Comparison of ENCODE assay signal across 8 cellular contexts in the genomic region with DNA sequence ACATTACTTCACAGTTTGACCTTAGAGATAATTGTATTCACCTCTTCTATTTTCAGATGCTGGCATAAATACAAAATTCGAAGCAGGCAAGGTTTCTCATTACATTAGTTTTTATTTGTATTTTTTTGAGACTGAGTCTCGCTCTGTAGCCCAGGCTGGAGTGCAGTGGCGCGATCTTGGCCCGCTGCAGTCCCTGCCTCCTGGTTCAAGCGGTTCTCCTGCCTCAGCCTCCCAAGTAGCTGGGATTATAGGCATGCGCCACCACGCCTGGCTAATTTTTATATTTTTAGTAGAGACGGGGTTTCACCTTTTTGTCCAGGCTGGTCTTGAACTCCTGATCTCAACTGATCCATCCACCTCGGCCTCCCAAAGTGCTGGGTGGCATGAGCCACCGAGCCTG. TPM values are rescaled to one million over a fixed set of nuclear protein-coding genes. Genes with fewer than 3 reads are reported as not detected.
A peak's percentile ranks its signal among the peaks of the same experiment; 100 is the strongest.
DNase-seq lines count a peak whose midpoint lies in the region; ATAC-seq and TF ChIP-seq lines count a peak whose summit lies in the region.
"Not testable (repeated sequence)": the region's sequence is repeated elsewhere in the genome, so short reads cannot be mapped to it uniquely, and the experiment has no call there.

No MANE protein-coding gene starts in this region.

- not testable (repeated sequence) for H2AFZ ChIP-seq in KMS-11 (ENCODE audit: low read depth); SU-DHL-6 (ENCODE audit: low read depth, low read length, severe bottlenecking); trophoblast cell (ENCODE audit: insufficient read depth, low read length, poor library complexity)

- not testable (repeated sequence) for H3K9me2 ChIP-seq in SU-DHL-6 (replicated peaks; ENCODE audit: insufficient read depth, low read length)

- peak overlapping the region; percentile 97 for H3K27ac ChIP-seq in 22Rv1
- H3K27ac ChIP-seq in KMS-11, result peak overlapping the region; percentile 84
- H3K27ac ChIP-seq in SU-DHL-6 (ENCODE audit: low read depth, low read length), result peak overlapping the region; percentile 95
- H3K27ac ChIP-seq in trophoblast cell (ENCODE audit: low read depth, low read length), result not testable (repeated sequence)

- not testable (repeated sequence) for H3K18ac ChIP-seq in trophoblast cell (ENCODE audit: low read length)

- peak overlapping the region; percentile 28 for H3K4me3 Mint-ChIP-seq in activated T-helper 1 cell treated with anti-CD3 and anti-CD28 coated beads, Interleukin-12 subunit alpha, Interleukin-12 subunit beta, Interleukin-2, Interleukin-4 antibody, amounts not matched to agents 30 ng/mL and 10 ng/mL and 1 ng/mL, durations not matched to agents 14 hours and 24 hours and 36 hours
- H3K4me3 Mint-ChIP-seq in effector memory CD8-positive, alpha-beta T cell, result peak overlapping the region in 1 of 2 donors; percentile 90
- H3K4me3 Mint-ChIP-seq in immature natural killer cell, result peak overlapping the region; percentile 42 to 97 (median 60)

- not testable (repeated sequence) for DNase-seq in GM06990 (ENCODE audit: extremely low read depth, insufficient read length); activated T-helper 1 cell treated with anti-CD3 and anti-CD28 coated beads, Interleukin-12 subunit alpha, Interleukin-12 subunit beta, Interleukin-2, Interleukin-4 antibody, amounts not matched to agents 30 ng/mL and 10 ng/mL and 1 ng/mL, durations not matched to agents 14 hours and 24 hours and 36 hours (ENCODE audit: low spot score); effector memory CD8-positive, alpha-beta T cell; immature natural killer cell; trophoblast cell

- H3K79me1 ChIP-seq in trophoblast cell (ENCODE audit: low read length), result not testable (repeated sequence)

- H3K27ac Mint-ChIP-seq in activated T-helper 1 cell treated with anti-CD3 and anti-CD28 coated beads, Interleukin-12 subunit alpha, Interleukin-12 subunit beta, Interleukin-2, Interleukin-4 antibody, amounts not matched to agents 30 ng/mL and 10 ng/mL and 1 ng/mL, durations not matched to agents 14 hours and 24 hours and 36 hours, result not testable (repeated sequence)
- peak overlapping the region; percentile 1 to 60 for H3K27ac Mint-ChIP-seq in effector memory CD8-positive, alpha-beta T cell
- H3K27ac Mint-ChIP-seq in immature natural killer cell, result peak overlapping the region; percentile 27 to 89 (median 57)

- peaks cover 30% of the 10 kb centered on the region for H3K36me3 Mint-ChIP-seq in activated T-helper 1 cell treated with anti-CD3 and anti-CD28 coated beads, Interleukin-12 subunit alpha, Interleukin-12 subunit beta, Interleukin-2, Interleukin-4 antibody, amounts not matched to agents 30 ng/mL and 10 ng/mL and 1 ng/mL, durations not matched to agents 14 hours and 24 hours and 36 hours (ENCODE audit: low read depth)
- H3K36me3 Mint-ChIP-seq in effector memory CD8-positive, alpha-beta T cell (ENCODE audit: insufficient read depth), result peaks cover 38% of the 10 kb centered on the region
- H3K36me3 Mint-ChIP-seq in immature natural killer cell, result not testable (repeated sequence)

- H3F3A ChIP-seq in SU-DHL-6 (ENCODE audit: insufficient read depth), result not testable (repeated sequence)

- H3K4me2 ChIP-seq in KMS-11, result peak overlapping the region; percentile 84
- peak overlapping the region; percentile 98 for H3K4me2 ChIP-seq in SU-DHL-6 (ENCODE audit: low read depth, low read length, poor library complexity, severe bottlenecking)
- H3K4me2 ChIP-seq in trophoblast cell (ENCODE audit: low read length), result not testable (repeated sequence)

- H3K23ac ChIP-seq in trophoblast cell (ENCODE audit: low read length), result not testable (repeated sequence)

- H4K20me1 ChIP-seq in KMS-11 (ENCODE audit: insufficient read depth), result not testable (repeated sequence)
- H4K20me1 ChIP-seq in SU-DHL-6 (ENCODE audit: low read depth, low read length), result peaks cover 14% of the 10 kb centered on the region

- not testable (repeated sequence) for ATAC-seq in effector memory CD8-positive, alpha-beta T cell (replicated peaks)

- peak overlapping the region; percentile 87; the same call in 1 of the 2 replicates for H3K9ac ChIP-seq in KMS-11
- peak overlapping the region; percentile 100 for H3K9ac ChIP-seq in SU-DHL-6 (ENCODE audit: low read length)
- H3K9ac ChIP-seq in trophoblast cell (ENCODE audit: low read length), result not testable (repeated sequence)

- not testable (repeated sequence) for H2AK5ac ChIP-seq in trophoblast cell (ENCODE audit: low read length)

- peak overlapping the region; percentile 75 for H3K4ac ChIP-seq in trophoblast cell (ENCODE audit: low read depth, low read length)

- not testable (repeated sequence) for H2BK5ac ChIP-seq in trophoblast cell (ENCODE audit: low read depth, low read length, poor library complexity)

- not testable (repeated sequence) for H3K27me3 ChIP-seq in GM06990 (replicated peaks; ENCODE audit: control insufficient read depth, insufficient read depth, low read length); KMS-11 (ENCODE audit: insufficient read depth, low read depth); SU-DHL-6 (ENCODE audit: low read length); trophoblast cell (ENCODE audit: insufficient read depth, low read length)

- no CpG with 5 or more reads among the region's 11 CpGs for WGBS in trophoblast cell (ENCODE audit: extremely low coverage, insufficient coverage, insufficient read length)

- H2BK120ac ChIP-seq in trophoblast cell (ENCODE audit: insufficient read depth, low read length, poor library complexity), result not testable (repeated sequence)

- H4K12ac ChIP-seq in trophoblast cell (ENCODE audit: low read depth, low read length), result not testable (repeated sequence)

- not testable (repeated sequence) for H3K14ac ChIP-seq in trophoblast cell (ENCODE audit: low read length)

- H3K79me2 ChIP-seq in KMS-11 (ENCODE audit: insufficient read depth, low read depth), result peaks cover 63% of the 10 kb centered on the region
- peaks cover 69% of the 10 kb centered on the region for H3K79me2 ChIP-seq in SU-DHL-6 (ENCODE audit: insufficient read depth, low read length)
- H3K79me2 ChIP-seq in trophoblast cell (ENCODE audit: control insufficient read depth, insufficient read depth, low read length, poor library complexity), result peaks cover 16% of the 10 kb centered on the region

- H3K36me3 ChIP-seq in GM06990 (ENCODE audit: control insufficient read depth, insufficient read depth, low read length); KMS-11 (ENCODE audit: insufficient read depth); trophoblast cell (ENCODE audit: control insufficient read depth in 1 of 2, insufficient read depth in 2 of 2, low read length in 2 of 2): not testable (repeated sequence)
- peaks cover 15% of the 10 kb centered on the region for H3K36me3 ChIP-seq in SU-DHL-6 (ENCODE audit: low read length)

- intact Hi-C loops in activated T-helper 1 cell treated with anti-CD3 and anti-CD28 coated beads, Interleukin-12 subunit alpha, Interleukin-12 subunit beta, Interleukin-2, Interleukin-4 antibody, amounts not matched to agents 30 ng/mL and 10 ng/mL and 1 ng/mL, durations not matched to agents 14 hours and 24 hours and 36 hours (cut with micrococcal nuclease), result not testable (repeated sequence)

- not testable (repeated sequence) for H2BK12ac ChIP-seq in trophoblast cell (ENCODE audit: low read length)

- H4K8ac ChIP-seq in trophoblast cell (ENCODE audit: low read depth, low read length), result not testable (repeated sequence)

- H3K9me3 Mint-ChIP-seq in activated T-helper 1 cell treated with anti-CD3 and anti-CD28 coated beads, Interleukin-12 subunit alpha, Interleukin-12 subunit beta, Interleukin-2, Interleukin-4 antibody, amounts not matched to agents 30 ng/mL and 10 ng/mL and 1 ng/mL, durations not matched to agents 14 hours and 24 hours and 36 hours; effector memory CD8-positive, alpha-beta T cell; immature natural killer cell: not testable (repeated sequence)

- not testable (repeated sequence) for H4K91ac ChIP-seq in trophoblast cell (ENCODE audit: low read depth, low read length)

- H3K4me1 Mint-ChIP-seq in activated T-helper 1 cell treated with anti-CD3 and anti-CD28 coated beads, Interleukin-12 subunit alpha, Interleukin-12 subunit beta, Interleukin-2, Interleukin-4 antibody, amounts not matched to agents 30 ng/mL and 10 ng/mL and 1 ng/mL, durations not matched to agents 14 hours and 24 hours and 36 hours (ENCODE audit: low read depth), result peaks cover 37% of the 10 kb centered on the region
- peaks cover 30 to 42% of the 10 kb centered on the region in 2 donors for H3K4me1 Mint-ChIP-seq in effector memory CD8-positive, alpha-beta T cell (ENCODE audit: low read depth in 2 of 2)
- peaks cover 33 to 42% of the 10 kb centered on the region in 2 donors for H3K4me1 Mint-ChIP-seq in immature natural killer cell

- peaks cover 30% of the 10 kb centered on the region for H3K4me1 ChIP-seq in KMS-11 (ENCODE audit: low read depth, poor library complexity, severe bottlenecking)
- H3K4me1 ChIP-seq in trophoblast cell (ENCODE audit: control insufficient read depth in 1 of 2, insufficient read depth in 2 of 2, low read length in 2 of 2), result not testable (repeated sequence)

- H3K4me3 ChIP-seq in GM06990 (replicated peaks; ENCODE audit: low read depth, low read length) (peak overlapping the region; percentile 75), SU-DHL-6 (ENCODE audit: insufficient read depth, low read length, poor library complexity, severe bottlenecking) (peak overlapping the region; percentile 96)
- not testable (repeated sequence) for H3K4me3 ChIP-seq in KMS-11 (IDR thresholded peaks at IDR 0.05; ENCODE audit: insufficient read depth, low read depth, low read length); trophoblast cell (ENCODE audit: low read depth, low read length)

- H3K9me3 ChIP-seq in SU-DHL-6 (ENCODE audit: insufficient read depth, low read length); trophoblast cell (ENCODE audit: insufficient read depth, low read depth, low read length): not testable (repeated sequence)

- not testable (repeated sequence) for H3K27me3 Mint-ChIP-seq in activated T-helper 1 cell treated with anti-CD3 and anti-CD28 coated beads, Interleukin-12 subunit alpha, Interleukin-12 subunit beta, Interleukin-2, Interleukin-4 antibody, amounts not matched to agents 30 ng/mL and 10 ng/mL and 1 ng/mL, durations not matched to agents 14 hours and 24 hours and 36 hours (ENCODE audit: insufficient read depth); effector memory CD8-positive, alpha-beta T cell
- H3K27me3 Mint-ChIP-seq in immature natural killer cell (ENCODE audit: low read depth in 3 of 3), result peaks cover 11 to 13% (median 12%) of the 10 kb centered on the region in 3 donors

- TF ChIP-seq CTCF in 22Rv1 (IDR thresholded peaks at IDR 0.05); GM06990 (IDR thresholded peaks at IDR 0.05; ENCODE audit: insufficient read depth, low read length, poor library complexity, severe bottlenecking); KMS-11 (conservative IDR thresholded peaks at IDR 0.05; ENCODE audit: low read depth, low read length); SU-DHL-6 (IDR thresholded peaks at IDR 0.05; ENCODE audit: insufficient read depth, low read length, poor library complexity, severe bottlenecking): not testable (repeated sequence)

RNA-seq across cellular contexts. Expression of a gene that starts 2.5 kb away (rescaled TPM):
- 29.4 and 33.2 TPM in 2 replicates for total RNA-seq in activated T-helper 1 cell treated with anti-CD3 and anti-CD28 coated beads, Interleukin-12 subunit alpha, Interleukin-12 subunit beta, Interleukin-2, Interleukin-4 antibody, amounts not matched to agents 30 ng/mL and 10 ng/mL and 1 ng/mL, durations not matched to agents 14 hours and 24 hours and 36 hours
- polyA plus RNA-seq in immature natural killer cell, result 1 to 10 TPM; 3.4 to 10.0 (median 5.7) TPM
- polyA plus RNA-seq in trophoblast cell (2013), result 15.0 and 15.4 TPM in 2 replicates

RNA-seq across cellular contexts. Expression of a gene that starts 17.2 kb away (rescaled TPM):
- 22.7 and 23.2 TPM in 2 replicates for total RNA-seq in activated T-helper 1 cell treated with anti-CD3 and anti-CD28 coated beads, Interleukin-12 subunit alpha, Interleukin-12 subunit beta, Interleukin-2, Interleukin-4 antibody, amounts not matched to agents 30 ng/mL and 10 ng/mL and 1 ng/mL, durations not matched to agents 14 hours and 24 hours and 36 hours
- 10 to 100 TPM; 10.4 to 17.6 (median 16.4) TPM for polyA plus RNA-seq in immature natural killer cell
- 13.4 and 13.6 TPM in 2 replicates for polyA plus RNA-seq in trophoblast cell (2013)
